In genomic region chr11:81966340-81966739, GRCh38 we compare ENCODE assay signal across 15 cellular contexts.
DNase-seq lines count a peak whose midpoint lies in the region; ATAC-seq and TF ChIP-seq lines count a peak whose summit lies in the region.
"Had no signal": no experiment of that assay in that cellular context is flagged by ENCODE, and none has a peak within 500 bp of the region (broad histone marks: within the 10 kb centered on the region; RNA-seq: fewer than 3 reads in every experiment).

No MANE protein-coding gene starts in this region.

- H3K36me3 ChIP-seq in PC-3 (ENCODE audit: low read depth, low read length): no peaks in the 10 kb centered on the region
- H3K36me3 ChIP-seq: BLaER1 had no signal

- DNase-seq in NCI-H1105 treated with DMSO at 0.1 percent for 48 hours (lab: John Stamatoyannopoulos, UW) (peak; percentile 87), astrocyte of the hippocampus (ENCODE audit: low read depth, low spot score) (peak; percentile 24), stromal cell of bone marrow (ENCODE audit: low read depth) (peak; percentile 50), PC-3 (no peak), MCF 10A (ENCODE audit: unreplicated experiment) (no peak), dermis blood vessel endothelial cell (no peak)
- DNase-seq: 8988T; CD4-positive, alpha-beta memory T cell; DMS153; DMS79; GDM1; H9 had no signal

- intact Hi-C loops in PC-3 (cut with micrococcal nuclease) (no loop called here), MCF 10A (cut with micrococcal nuclease) (loop anchor here (10.0 kb wide), 1 partner anchor 302 kb away; no protein-coding TSS in a partner anchor)

- no peak overlapping the region for H3K27ac Mint-ChIP-seq in MCF 10A (ENCODE audit: low read depth, unreplicated experiment)
- H3K27ac Mint-ChIP-seq: CD14-positive monocyte; CD4-positive, alpha-beta memory T cell; H9 had no signal

- no peaks in the 10 kb centered on the region for H3F3A ChIP-seq in PC-3 (ENCODE audit: low read length, unreplicated experiment)

- ATAC-seq in GM19395 (IDR thresholded peaks at IDR 0.05; ENCODE audit: unreplicated experiment) (no peak), PC-3 (no peak)

- BruUV-seq in PC-3 (replicated peaks; lab: Mats Ljungman, UMichigan): no TSS peak
- BruUV-seq in MCF 10A (replicated peaks; lab: Mats Ljungman, UMichigan): no TSS peak

- H3K9me3 Mint-ChIP-seq in MCF 10A (ENCODE audit: unreplicated experiment): no peaks in the 10 kb centered on the region
- H3K9me3 Mint-ChIP-seq: CD14-positive monocyte; CD4-positive, alpha-beta memory T cell; H9 had no signal

- TF ChIP-seq CTCF in PC-3 (conservative IDR thresholded peaks at IDR 0.05; ENCODE audit: low read depth, low read length) (no peak), MCF 10A (IDR thresholded peaks at IDR 0.05; ENCODE audit: unreplicated experiment) (no peak)

- no peak overlapping the region for H3K4me3 ChIP-seq in PC-3 (ENCODE audit: low read length)
- H3K4me3 ChIP-seq: BLaER1 had no signal

- no peaks in the 10 kb centered on the region for H3K4me1 ChIP-seq in PC-3 (ENCODE audit: insufficient read depth, low read length)
- H3K4me1 ChIP-seq: BLaER1 had no signal

- H3K27ac ChIP-seq in PC-3 (ENCODE audit: low read length): no peak overlapping the region
- H3K27ac ChIP-seq: BLaER1 had no signal

- H3K27me3 ChIP-seq in PC-3 (ENCODE audit: low read length): no peaks in the 10 kb centered on the region
- H3K27me3 ChIP-seq: BLaER1 had no signal

- no peaks in the 10 kb centered on the region for H3K9me2 ChIP-seq in PC-3 (replicated peaks; ENCODE audit: low read length)

- H3K9ac ChIP-seq in PC-3 (ENCODE audit: low read length): no peak overlapping the region
- H3K9ac ChIP-seq: BLaER1 had no signal

- no peak overlapping the region for H2AFZ ChIP-seq in PC-3 (ENCODE audit: low read length)

- no peaks in the 10 kb centered on the region for H3K36me3 Mint-ChIP-seq in MCF 10A (ENCODE audit: insufficient read depth, unreplicated experiment)
- H3K36me3 Mint-ChIP-seq: CD14-positive monocyte; CD4-positive, alpha-beta memory T cell had no signal

- CTCF ChIA-PET in PC-3 (lab: Charles Lee) (no interaction called here), MCF 10A (lab: Yijun Ruan, JAX) (no interaction called here)

- H4K20me1 ChIP-seq in PC-3 (ENCODE audit: low read length): no peaks in the 10 kb centered on the region
- H4K20me1 ChIP-seq: BLaER1 had no signal

- peaks cover 30% of the 10 kb centered on the region for H3K9me3 ChIP-seq in PC-3 (ENCODE audit: low read length)
- H3K9me3 ChIP-seq: BLaER1 had no signal

- H3K4me3 Mint-ChIP-seq in MCF 10A (ENCODE audit: unreplicated experiment): no peak overlapping the region
- H3K4me3 Mint-ChIP-seq: CD14-positive monocyte; CD4-positive, alpha-beta memory T cell; H9 had no signal

- no peaks in the 10 kb centered on the region for H3K4me1 Mint-ChIP-seq in MCF 10A (ENCODE audit: insufficient read depth, unreplicated experiment)
- H3K4me1 Mint-ChIP-seq: CD14-positive monocyte, H9 had no signal

- peaks cover 96% of the 10 kb centered on the region for H3K27me3 Mint-ChIP-seq in MCF 10A (ENCODE audit: insufficient read depth, unreplicated experiment)
- H3K27me3 Mint-ChIP-seq: CD4-positive, alpha-beta memory T cell had no signal

- POLR2A ChIA-PET in PC-3 (lab: Charles Lee; ENCODE audit: unreplicated experiment) (no interaction called here), MCF 10A (lab: Yijun Ruan, JAX) (no interaction called here)

- H3K4me2 ChIP-seq in PC-3 (ENCODE audit: low read length): no peak overlapping the region
- H3K4me2 ChIP-seq: BLaER1 had no signal

- no peaks in the 10 kb centered on the region for H3K79me2 ChIP-seq in PC-3 (ENCODE audit: low read length)

Comparison
In these comparisons a context has a peak if more than half of its experiments do, and no peak if none do; other contexts are left out.
1. DNase-seq: peak in NCI-H1105 treated with DMSO at 0.1 percent for 48 hours (single experiment), astrocyte of the hippocampus (single experiment) and stromal cell of bone marrow (single experiment); none in PC-3 (single experiment), MCF 10A (single experiment) and dermis blood vessel endothelial cell (single experiment).